22 cellular contexts compared by ENCODE assay signal in the genomic region with DNA sequence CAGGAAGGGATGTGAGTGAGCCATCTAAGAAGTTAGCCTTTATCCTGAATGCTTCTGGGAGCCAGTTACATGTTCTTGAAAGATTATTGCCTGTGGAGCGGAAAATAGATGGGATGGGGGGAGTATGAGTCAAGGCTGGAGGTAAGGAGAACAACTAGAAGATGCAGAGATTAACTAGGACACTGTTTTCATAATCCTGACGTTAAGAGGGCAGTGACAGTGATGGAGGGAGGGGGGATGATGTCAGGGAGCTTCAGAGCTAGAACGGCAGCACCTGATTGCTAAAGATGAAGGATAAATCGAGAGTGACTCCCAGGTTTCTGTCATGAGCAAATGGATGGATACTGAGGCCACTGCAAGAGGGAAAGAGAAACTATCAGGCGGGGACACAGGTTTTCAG. TPM values are rescaled to one million over a fixed set of nuclear protein-coding genes. Genes with fewer than 3 reads are reported as not detected.
DNase-seq lines count a peak whose midpoint lies in the region; ATAC-seq and TF ChIP-seq lines count a peak whose summit lies in the region.
"Had no signal": no experiment of that assay in that cellular context is flagged by ENCODE, and none has a peak within 500 bp of the region (broad histone marks: within the 10 kb centered on the region; RNA-seq: fewer than 3 reads in every experiment).

No MANE protein-coding gene starts in this region.

- peak overlapping the region; percentile 6 for H3K4me3 Mint-ChIP-seq in T-helper 2 cell treated with Interferon-gamma antibody and Interleukin-4, amounts not matched to agents 5 μg/mL and 100 μg/mL, for 36 hours
- H3K4me3 Mint-ChIP-seq in activated B cell treated with CpG ODN at 0.5 μM for 24 hours (peak overlapping the region; percentile 55), memory B cell (peak overlapping the region; percentile 71)
- H3K4me3 Mint-ChIP-seq: activated T-cell treated with anti-CD3 and anti-CD28 coated beads, Interleukin-2, amount 50 U/mL, for 72 hours; CD14-positive monocyte; effector memory CD8-positive, alpha-beta T cell had no signal

- H3K79me2 ChIP-seq in DOHH2 (ENCODE audit: control insufficient read depth, low read length) = peaks cover 18% of the 10 kb centered on the region
- H3K79me2 ChIP-seq: hepatocyte had no signal

- DNase-seq in T-helper 2 cell treated with Interferon-gamma antibody and Interleukin-4, amounts not matched to agents 5 μg/mL and 100 μg/mL, for 36 hours (ENCODE audit: low spot score) = no peak
- no peak for DNase-seq in T-helper 2 cell
- DNase-seq in activated B cell treated with CpG ODN at 0.5 μM for 24 hours = no peak
- no peak for DNase-seq in memory B cell (ENCODE audit: low spot score in 2 of 2)
- DNase-seq in sciatic nerve (ENCODE audit: low spot score) = no peak
- DNase-seq in esophagus squamous epithelium (lab: John Stamatoyannopoulos, UW) = no peak
- no peak for DNase-seq in foreskin keratinocyte
- DNase-seq: activated CD4-positive, CD25-positive, alpha-beta regulatory T cell treated with anti-CD3 and anti-CD28 coated beads, Interleukin-2, amount 50 U/mL, for 72 hours; activated T-cell treated with anti-CD3 and anti-CD28 coated beads, Interleukin-2, amount 50 U/mL, for 72 hours; DMS79; effector memory CD8-positive, alpha-beta T cell; NCI-H1694 treated with DMSO at 0.1 percent for 48 hours; psoas muscle; SIG-M5; T1000; tibial artery had no signal

- H3K9me2 ChIP-seq in DOHH2 (replicated peaks; ENCODE audit: control insufficient read depth, low read length) = no peaks in the 10 kb centered on the region

- H3K27me3 ChIP-seq in DOHH2 (ENCODE audit: control insufficient read depth, low read length) = no peaks in the 10 kb centered on the region
- no peaks in the 10 kb centered on the region for H3K27me3 ChIP-seq in esophagus squamous epithelium
- no peaks in the 10 kb centered on the region for H3K27me3 ChIP-seq in foreskin keratinocyte
- H3K27me3 ChIP-seq: hepatocyte, tibial artery had no signal

- CTCF ChIA-PET in activated B cell treated with CpG ODN at 0.5 μM for 24 hours (lab: Charles Lee) = interaction anchor here (7.4 kb wide), 1 partner anchor 17 kb away, joined by 78 read pairs; no protein-coding TSS in a partner anchor

- H3K9me3 Mint-ChIP-seq in T-helper 2 cell treated with Interferon-gamma antibody and Interleukin-4, amounts not matched to agents 5 μg/mL and 100 μg/mL, for 36 hours = peaks cover 9% of the 10 kb centered on the region
- no peaks in the 10 kb centered on the region for H3K9me3 Mint-ChIP-seq in activated B cell treated with CpG ODN at 0.5 μM for 24 hours
- no peaks in the 10 kb centered on the region for H3K9me3 Mint-ChIP-seq in memory B cell
- H3K9me3 Mint-ChIP-seq: effector memory CD8-positive, alpha-beta T cell had no signal

- peak overlapping the region; percentile 39 for H3K27ac Mint-ChIP-seq in T-helper 2 cell treated with Interferon-gamma antibody and Interleukin-4, amounts not matched to agents 5 μg/mL and 100 μg/mL, for 36 hours
- H3K27ac Mint-ChIP-seq in activated B cell treated with CpG ODN at 0.5 μM for 24 hours = peak overlapping the region; percentile 94
- H3K27ac Mint-ChIP-seq in memory B cell = peak overlapping the region; percentile 75

- no peaks in the 10 kb centered on the region for H4K20me1 ChIP-seq in DOHH2 (ENCODE audit: control insufficient read depth, insufficient read depth, low read depth, low read length)

- peak overlapping the region; percentile 47 for H3K4me3 ChIP-seq in DOHH2 (ENCODE audit: low read length)
- H3K4me3 ChIP-seq in esophagus squamous epithelium = no peak overlapping the region
- H3K4me3 ChIP-seq: hepatocyte, psoas muscle, smooth muscle cell, tibial artery had no signal

- ATAC-seq in activated B cell treated with CpG ODN at 0.5 μM for 24 hours (ENCODE audit: low read depth) (no peak), memory B cell (ENCODE audit: low read depth) (no peak), sciatic nerve (no peak), foreskin keratinocyte (no peak)
- ATAC-seq: activated T-cell treated with anti-CD3 and anti-CD28 coated beads, Interleukin-2, amount 50 U/mL, for 72 hours; effector memory CD8-positive, alpha-beta T cell; psoas muscle had no signal

- no peak for TF ChIP-seq POLR2A in esophagus squamous epithelium (IDR thresholded peaks at IDR 0.05)

- H3K9me3 ChIP-seq in DOHH2 (ENCODE audit: control insufficient read depth, insufficient read depth, low read length) (peaks cover 10% of the 10 kb centered on the region), esophagus squamous epithelium (peaks cover 0 to 6% (median 4%) of the 10 kb centered on the region in 3 donors)
- H3K9me3 ChIP-seq: psoas muscle, tibial artery had no signal

- H3K36me3 ChIP-seq in DOHH2 (ENCODE audit: control insufficient read depth, low read length) = peaks cover 23% of the 10 kb centered on the region
- H3K36me3 ChIP-seq in esophagus squamous epithelium = no peaks in the 10 kb centered on the region
- H3K36me3 ChIP-seq: tibial artery had no signal

- H3K4me2 ChIP-seq in DOHH2 (ENCODE audit: low read length) = peak overlapping the region; percentile 55
- H3K4me2 ChIP-seq: hepatocyte, smooth muscle cell had no signal

- H3K36me3 Mint-ChIP-seq in T-helper 2 cell treated with Interferon-gamma antibody and Interleukin-4, amounts not matched to agents 5 μg/mL and 100 μg/mL, for 36 hours (ENCODE audit: low read depth) = peaks cover 9% of the 10 kb centered on the region
- peaks cover 3% of the 10 kb centered on the region for H3K36me3 Mint-ChIP-seq in activated B cell treated with CpG ODN at 0.5 μM for 24 hours (ENCODE audit: low read depth)
- no peaks in the 10 kb centered on the region for H3K36me3 Mint-ChIP-seq in memory B cell
- H3K36me3 Mint-ChIP-seq: CD14-positive monocyte had no signal

- intact Hi-C loops in activated B cell treated with CpG ODN at 0.5 μM for 24 hours (cut with micrococcal nuclease) = no loop called here
- intact Hi-C loops in sciatic nerve (cut with DNase I) = no loop called here
- intact Hi-C loops in esophagus squamous epithelium (cut with DNase I) = no loop called here

- H3F3A ChIP-seq in DOHH2 (ENCODE audit: control insufficient read depth, insufficient read depth) = peaks cover 36% of the 10 kb centered on the region

- TF ChIP-seq CTCF in DOHH2 (IDR thresholded peaks at IDR 0.05; ENCODE audit: low read depth, low read length, poor library complexity, severe bottlenecking) (no peak), activated B cell treated with CpG ODN at 0.5 μM for 24 hours (IDR thresholded peaks at IDR 0.05) (no peak), esophagus squamous epithelium (IDR thresholded peaks at IDR 0.05) (no peak), foreskin keratinocyte (conservative IDR thresholded peaks at IDR 0.05) (no peak)

- H3K4me1 ChIP-seq in DOHH2 (ENCODE audit: control insufficient read depth, low read length) = peaks cover 99% of the 10 kb centered on the region
- peaks cover 7 to 29% (median 10%) of the 10 kb centered on the region in 3 donors for H3K4me1 ChIP-seq in esophagus squamous epithelium
- peaks cover 10% of the 10 kb centered on the region for H3K4me1 ChIP-seq in foreskin keratinocyte
- H3K4me1 ChIP-seq: psoas muscle had no signal

- H3K27me3 Mint-ChIP-seq in T-helper 2 cell treated with Interferon-gamma antibody and Interleukin-4, amounts not matched to agents 5 μg/mL and 100 μg/mL, for 36 hours (ENCODE audit: low read depth) = no peaks in the 10 kb centered on the region
- H3K27me3 Mint-ChIP-seq in activated B cell treated with CpG ODN at 0.5 μM for 24 hours (no peaks in the 10 kb centered on the region), memory B cell (no peaks in the 10 kb centered on the region)
- H3K27me3 Mint-ChIP-seq: effector memory CD8-positive, alpha-beta T cell had no signal

- H3K27ac ChIP-seq in DOHH2 (ENCODE audit: low read depth, low read length) (peak overlapping the region; percentile 94), esophagus squamous epithelium (peak overlapping the region in 1 of 4 donors; percentile 4), foreskin keratinocyte (no peak overlapping the region)
- H3K27ac ChIP-seq: hepatocyte, psoas muscle, tibial artery had no signal

- 49 to 54% methylated on average over 5 of the region's 5 CpGs for WGBS in esophagus squamous epithelium, 2 donors

- peaks cover 62% of the 10 kb centered on the region for H3K4me1 Mint-ChIP-seq in T-helper 2 cell treated with Interferon-gamma antibody and Interleukin-4, amounts not matched to agents 5 μg/mL and 100 μg/mL, for 36 hours (ENCODE audit: low read depth)
- H3K4me1 Mint-ChIP-seq in activated B cell treated with CpG ODN at 0.5 μM for 24 hours (peaks cover 89% of the 10 kb centered on the region), memory B cell (peaks cover 63% of the 10 kb centered on the region)

- POLR2A ChIA-PET in activated B cell treated with CpG ODN at 0.5 μM for 24 hours (lab: Charles Lee) = interaction anchor here (1.6 to 7.5 kb wide), 2 partner anchors 12 to 19 kb away, joined by 3 to 493 read pairs; partner anchors contain the start of gene RCSD1

RNA-seq across cellular contexts. Expression of gene RCSD1, which starts 10.0 kb away (rescaled TPM):
- total RNA-seq in activated B cell treated with CpG ODN at 0.5 μM for 24 hours (184 and 185 TPM in 2 replicates), sciatic nerve (12.2 TPM), esophagus squamous epithelium (10 to 100 TPM in 1 of 4 donors, 1 to 10 TPM in 3; 1.2 to 17.7 (median 3.4) TPM), foreskin keratinocyte (0.04 TPM in 1 of 2 replicates, not detected in the other)
- polyA plus RNA-seq in foreskin keratinocyte = 0.02 and 0.03 TPM in 2 replicates
- total RNA-seq: HT1080, smooth muscle cell had no signal
- polyA plus RNA-seq: neural cell had no signal

Comparison
In these comparisons a context has a peak if more than half of its experiments do, and no peak if none do; other contexts are left out.
1. H3K27ac Mint-ChIP-seq: peak in every context shown above with its lines; median percentile 94 in activated B cell treated with CpG ODN at 0.5 μM for 24 hours; 75 in memory B cell; 39 in T-helper 2 cell treated with Interferon-gamma antibody and Interleukin-4, amounts not matched to agents 5 μg/mL and 100 μg/mL, for 36 hours.
2. H3K4me3 Mint-ChIP-seq: peak in every context shown above with its lines; median percentile 71 in memory B cell; 55 in activated B cell treated with CpG ODN at 0.5 μM for 24 hours; 6 in T-helper 2 cell treated with Interferon-gamma antibody and Interleukin-4, amounts not matched to agents 5 μg/mL and 100 μg/mL, for 36 hours.